ENCODE assay signal across 1 cellular context in the genomic region with DNA sequence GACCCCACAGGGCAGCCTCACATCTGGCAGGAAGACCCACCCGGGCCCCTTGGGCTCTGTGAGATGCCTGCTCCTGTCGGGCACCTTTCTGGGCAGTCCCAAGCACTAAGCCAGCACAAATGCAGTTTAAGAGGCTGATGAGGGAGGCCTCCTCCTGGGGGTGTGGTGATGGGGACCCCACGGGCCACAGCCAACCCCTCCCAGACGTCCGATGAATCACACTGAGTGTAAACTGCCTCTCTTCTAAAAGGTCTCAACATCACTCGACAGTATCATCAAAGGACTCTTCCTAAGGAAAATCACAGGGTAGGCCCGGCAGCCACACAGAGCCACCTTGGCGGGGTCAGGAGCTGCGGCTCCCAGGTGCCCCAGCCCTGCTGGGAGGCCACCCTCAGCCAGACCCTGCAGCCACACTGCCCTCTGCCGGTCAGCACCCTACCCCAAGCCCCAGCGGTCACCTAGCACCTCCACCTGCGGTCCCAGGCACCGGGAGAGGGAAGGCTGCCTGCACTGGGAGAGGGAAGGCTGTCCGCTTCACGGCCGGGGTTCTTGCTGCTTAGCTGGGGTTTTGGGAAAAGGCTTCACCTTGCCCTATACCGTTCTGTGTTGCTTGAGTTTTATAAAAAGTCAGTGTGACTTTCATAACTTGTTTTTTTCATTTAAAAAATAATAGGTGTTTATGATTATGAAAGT.
A peak's percentile ranks its signal among the peaks of the same experiment; 100 is the strongest.
TF ChIP-seq lines count a peak whose summit lies in the region.

No MANE protein-coding gene starts in this region.

TF ChIP-seq in HepG2, 621 proteins besides CTCF, POLR2A, EP300 and RAD21 (continued from another document and continues in another):
- TF ChIP-seq, protein P1, sequence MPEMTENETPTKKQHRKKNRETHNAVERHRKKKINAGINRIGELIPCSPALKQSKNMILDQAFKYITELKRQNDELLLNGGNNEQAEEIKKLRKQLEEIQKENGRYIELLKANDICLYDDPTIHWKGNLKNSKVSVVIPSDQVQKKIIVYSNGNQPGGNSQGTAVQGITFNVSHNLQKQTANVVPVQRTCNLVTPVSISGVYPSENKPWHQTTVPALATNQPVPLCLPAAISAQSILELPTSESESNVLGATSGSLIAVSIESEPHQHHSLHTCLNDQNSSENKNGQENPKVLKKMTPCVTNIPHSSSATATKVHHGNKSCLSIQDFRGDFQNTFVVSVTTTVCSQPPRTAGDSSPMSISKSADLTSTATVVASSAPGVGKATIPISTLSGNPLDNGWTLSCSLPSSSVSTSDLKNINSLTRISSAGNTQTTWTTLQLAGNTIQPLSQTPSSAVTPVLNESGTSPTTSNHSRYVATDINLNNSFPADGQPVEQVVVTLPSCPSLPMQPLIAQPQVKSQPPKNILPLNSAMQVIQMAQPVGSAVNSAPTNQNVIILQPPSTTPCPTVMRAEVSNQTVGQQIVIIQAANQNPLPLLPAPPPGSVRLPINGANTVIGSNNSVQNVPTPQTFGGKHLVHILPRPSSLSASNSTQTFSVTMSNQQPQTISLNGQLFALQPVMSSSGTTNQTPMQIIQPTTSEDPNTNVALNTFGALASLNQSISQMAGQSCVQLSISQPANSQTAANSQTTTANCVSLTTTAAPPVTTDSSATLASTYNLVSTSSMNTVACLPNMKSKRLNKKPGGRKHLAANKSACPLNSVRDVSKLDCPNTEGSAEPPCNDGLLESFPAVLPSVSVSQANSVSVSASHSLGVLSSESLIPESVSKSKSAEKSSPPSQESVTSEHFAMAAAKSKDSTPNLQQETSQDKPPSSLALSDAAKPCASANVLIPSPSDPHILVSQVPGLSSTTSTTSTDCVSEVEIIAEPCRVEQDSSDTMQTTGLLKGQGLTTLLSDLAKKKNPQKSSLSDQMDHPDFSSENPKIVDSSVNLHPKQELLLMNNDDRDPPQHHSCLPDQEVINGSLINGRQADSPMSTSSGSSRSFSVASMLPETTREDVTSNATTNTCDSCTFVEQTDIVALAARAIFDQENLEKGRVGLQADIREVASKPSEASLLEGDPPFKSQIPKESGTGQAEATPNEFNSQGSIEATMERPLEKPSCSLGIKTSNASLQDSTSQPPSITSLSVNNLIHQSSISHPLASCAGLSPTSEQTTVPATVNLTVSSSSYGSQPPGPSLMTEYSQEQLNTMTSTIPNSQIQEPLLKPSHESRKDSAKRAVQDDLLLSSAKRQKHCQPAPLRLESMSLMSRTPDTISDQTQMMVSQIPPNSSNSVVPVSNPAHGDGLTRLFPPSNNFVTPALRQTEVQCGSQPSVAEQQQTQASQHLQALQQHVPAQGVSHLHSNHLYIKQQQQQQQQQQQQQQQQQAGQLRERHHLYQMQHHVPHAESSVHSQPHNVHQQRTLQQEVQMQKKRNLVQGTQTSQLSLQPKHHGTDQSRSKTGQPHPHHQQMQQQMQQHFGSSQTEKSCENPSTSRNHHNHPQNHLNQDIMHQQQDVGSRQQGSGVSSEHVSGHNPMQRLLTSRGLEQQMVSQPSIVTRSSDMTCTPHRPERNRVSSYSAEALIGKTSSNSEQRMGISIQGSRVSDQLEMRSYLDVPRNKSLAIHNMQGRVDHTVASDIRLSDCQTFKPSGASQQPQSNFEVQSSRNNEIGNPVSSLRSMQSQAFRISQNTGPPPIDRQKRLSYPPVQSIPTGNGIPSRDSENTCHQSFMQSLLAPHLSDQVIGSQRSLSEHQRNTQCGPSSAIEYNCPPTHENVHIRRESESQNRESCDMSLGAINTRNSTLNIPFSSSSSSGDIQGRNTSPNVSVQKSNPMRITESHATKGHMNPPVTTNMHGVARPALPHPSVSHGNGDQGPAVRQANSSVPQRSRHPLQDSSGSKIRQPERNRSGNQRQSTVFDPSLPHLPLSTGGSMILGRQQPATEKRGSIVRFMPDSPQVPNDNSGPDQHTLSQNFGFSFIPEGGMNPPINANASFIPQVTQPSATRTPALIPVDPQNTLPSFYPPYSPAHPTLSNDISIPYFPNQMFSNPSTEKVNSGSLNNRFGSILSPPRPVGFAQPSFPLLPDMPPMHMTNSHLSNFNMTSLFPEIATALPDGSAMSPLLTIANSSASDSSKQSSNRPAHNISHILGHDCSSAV (CRISPR knock-in tag; IDR thresholded peaks at IDR 0.05; ENCODE audit: borderline replicate concordance) = no peak
- TF ChIP-seq CBX1 (IDR thresholded peaks at IDR 0.05; ENCODE audit: low read depth) = no peak
- no peak for TF ChIP-seq ZNF891 (CRISPR knock-in tag; IDR thresholded peaks at IDR 0.05)
- no peak for TF ChIP-seq RCOR2 (CRISPR knock-in tag; IDR thresholded peaks at IDR 0.05)
- TF ChIP-seq BRCA1 (CRISPR knock-in tag; IDR thresholded peaks at IDR 0.05) = no peak
- TF ChIP-seq RFXANK (CRISPR knock-in tag; IDR thresholded peaks at IDR 0.05) = no peak
- TF ChIP-seq, protein P2, sequence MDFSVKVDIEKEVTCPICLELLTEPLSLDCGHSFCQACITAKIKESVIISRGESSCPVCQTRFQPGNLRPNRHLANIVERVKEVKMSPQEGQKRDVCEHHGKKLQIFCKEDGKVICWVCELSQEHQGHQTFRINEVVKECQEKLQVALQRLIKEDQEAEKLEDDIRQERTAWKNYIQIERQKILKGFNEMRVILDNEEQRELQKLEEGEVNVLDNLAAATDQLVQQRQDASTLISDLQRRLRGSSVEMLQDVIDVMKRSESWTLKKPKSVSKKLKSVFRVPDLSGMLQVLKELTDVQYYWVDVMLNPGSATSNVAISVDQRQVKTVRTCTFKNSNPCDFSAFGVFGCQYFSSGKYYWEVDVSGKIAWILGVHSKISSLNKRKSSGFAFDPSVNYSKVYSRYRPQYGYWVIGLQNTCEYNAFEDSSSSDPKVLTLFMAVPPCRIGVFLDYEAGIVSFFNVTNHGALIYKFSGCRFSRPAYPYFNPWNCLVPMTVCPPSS (IDR thresholded peaks at IDR 0.05) = no peak
- TF ChIP-seq, protein P3, sequence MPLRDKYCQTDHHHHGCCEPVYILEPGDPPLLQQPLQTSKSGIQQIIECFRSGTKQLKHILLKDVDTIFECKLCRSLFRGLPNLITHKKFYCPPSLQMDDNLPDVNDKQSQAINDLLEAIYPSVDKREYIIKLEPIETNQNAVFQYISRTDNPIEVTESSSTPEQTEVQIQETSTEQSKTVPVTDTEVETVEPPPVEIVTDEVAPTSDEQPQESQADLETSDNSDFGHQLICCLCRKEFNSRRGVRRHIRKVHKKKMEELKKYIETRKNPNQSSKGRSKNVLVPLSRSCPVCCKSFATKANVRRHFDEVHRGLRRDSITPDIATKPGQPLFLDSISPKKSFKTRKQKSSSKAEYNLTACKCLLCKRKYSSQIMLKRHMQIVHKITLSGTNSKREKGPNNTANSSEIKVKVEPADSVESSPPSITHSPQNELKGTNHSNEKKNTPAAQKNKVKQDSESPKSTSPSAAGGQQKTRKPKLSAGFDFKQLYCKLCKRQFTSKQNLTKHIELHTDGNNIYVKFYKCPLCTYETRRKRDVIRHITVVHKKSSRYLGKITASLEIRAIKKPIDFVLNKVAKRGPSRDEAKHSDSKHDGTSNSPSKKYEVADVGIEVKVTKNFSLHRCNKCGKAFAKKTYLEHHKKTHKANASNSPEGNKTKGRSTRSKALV (CRISPR knock-in tag; IDR thresholded peaks at IDR 0.05) = no peak
- TF ChIP-seq, protein P4, sequence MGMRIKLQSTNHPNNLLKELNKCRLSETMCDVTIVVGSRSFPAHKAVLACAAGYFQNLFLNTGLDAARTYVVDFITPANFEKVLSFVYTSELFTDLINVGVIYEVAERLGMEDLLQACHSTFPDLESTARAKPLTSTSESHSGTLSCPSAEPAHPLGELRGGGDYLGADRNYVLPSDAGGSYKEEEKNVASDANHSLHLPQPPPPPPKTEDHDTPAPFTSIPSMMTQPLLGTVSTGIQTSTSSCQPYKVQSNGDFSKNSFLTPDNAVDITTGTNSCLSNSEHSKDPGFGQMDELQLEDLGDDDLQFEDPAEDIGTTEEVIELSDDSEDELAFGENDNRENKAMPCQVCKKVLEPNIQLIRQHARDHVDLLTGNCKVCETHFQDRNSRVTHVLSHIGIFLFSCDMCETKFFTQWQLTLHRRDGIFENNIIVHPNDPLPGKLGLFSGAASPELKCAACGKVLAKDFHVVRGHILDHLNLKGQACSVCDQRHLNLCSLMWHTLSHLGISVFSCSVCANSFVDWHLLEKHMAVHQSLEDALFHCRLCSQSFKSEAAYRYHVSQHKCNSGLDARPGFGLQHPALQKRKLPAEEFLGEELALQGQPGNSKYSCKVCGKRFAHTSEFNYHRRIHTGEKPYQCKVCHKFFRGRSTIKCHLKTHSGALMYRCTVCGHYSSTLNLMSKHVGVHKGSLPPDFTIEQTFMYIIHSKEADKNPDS (CRISPR knock-in tag; IDR thresholded peaks at IDR 0.05) = no peak
- no peak for TF ChIP-seq ZSCAN31 (CRISPR knock-in tag; IDR thresholded peaks at IDR 0.05; ENCODE audit: low read depth)
- TF ChIP-seq NPAS2 (CRISPR knock-in tag; IDR thresholded peaks at IDR 0.05; ENCODE audit: borderline replicate concordance) = no peak
- TF ChIP-seq HCFC1 (IDR thresholded peaks at IDR 0.05; ENCODE audit: low read depth, low read length) = no peak
- no peak for TF ChIP-seq ZFYVE20 (CRISPR knock-in tag; IDR thresholded peaks at IDR 0.05; ENCODE audit: borderline replicate concordance, low read depth)
- TF ChIP-seq ZFP36L2 (CRISPR knock-in tag; IDR thresholded peaks at IDR 0.05) = no peak
- TF ChIP-seq RFX1 (IDR thresholded peaks at IDR 0.05) = no peak
- no peak for TF ChIP-seq ZBTB3 (CRISPR knock-in tag; IDR thresholded peaks at IDR 0.05; ENCODE audit: borderline replicate concordance, low read depth)
- TF ChIP-seq ASH2L (IDR thresholded peaks at IDR 0.05; ENCODE audit: insufficient read length, low read depth, low read length) = no peak
- TF ChIP-seq ZEB1 (IDR thresholded peaks at IDR 0.05; ENCODE audit: insufficient replicate concordance, low read depth) = peak; percentile 74
- no peak for TF ChIP-seq TEAD2 (CRISPR knock-in tag; IDR thresholded peaks at IDR 0.05)
- TF ChIP-seq, protein P5, sequence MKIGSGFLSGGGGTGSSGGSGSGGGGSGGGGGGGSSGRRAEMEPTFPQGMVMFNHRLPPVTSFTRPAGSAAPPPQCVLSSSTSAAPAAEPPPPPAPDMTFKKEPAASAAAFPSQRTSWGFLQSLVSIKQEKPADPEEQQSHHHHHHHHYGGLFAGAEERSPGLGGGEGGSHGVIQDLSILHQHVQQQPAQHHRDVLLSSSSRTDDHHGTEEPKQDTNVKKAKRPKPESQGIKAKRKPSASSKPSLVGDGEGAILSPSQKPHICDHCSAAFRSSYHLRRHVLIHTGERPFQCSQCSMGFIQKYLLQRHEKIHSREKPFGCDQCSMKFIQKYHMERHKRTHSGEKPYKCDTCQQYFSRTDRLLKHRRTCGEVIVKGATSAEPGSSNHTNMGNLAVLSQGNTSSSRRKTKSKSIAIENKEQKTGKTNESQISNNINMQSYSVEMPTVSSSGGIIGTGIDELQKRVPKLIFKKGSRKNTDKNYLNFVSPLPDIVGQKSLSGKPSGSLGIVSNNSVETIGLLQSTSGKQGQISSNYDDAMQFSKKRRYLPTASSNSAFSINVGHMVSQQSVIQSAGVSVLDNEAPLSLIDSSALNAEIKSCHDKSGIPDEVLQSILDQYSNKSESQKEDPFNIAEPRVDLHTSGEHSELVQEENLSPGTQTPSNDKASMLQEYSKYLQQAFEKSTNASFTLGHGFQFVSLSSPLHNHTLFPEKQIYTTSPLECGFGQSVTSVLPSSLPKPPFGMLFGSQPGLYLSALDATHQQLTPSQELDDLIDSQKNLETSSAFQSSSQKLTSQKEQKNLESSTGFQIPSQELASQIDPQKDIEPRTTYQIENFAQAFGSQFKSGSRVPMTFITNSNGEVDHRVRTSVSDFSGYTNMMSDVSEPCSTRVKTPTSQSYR (CRISPR knock-in tag; IDR thresholded peaks at IDR 0.05; ENCODE audit: borderline replicate concordance) = no peak; the same call in 1 of the 2 replicates
- TF ChIP-seq SOX5 (CRISPR knock-in tag; IDR thresholded peaks at IDR 0.05; ENCODE audit: borderline replicate concordance) = no peak; the same call in 1 of the 2 replicates
- TF ChIP-seq, protein P6, sequence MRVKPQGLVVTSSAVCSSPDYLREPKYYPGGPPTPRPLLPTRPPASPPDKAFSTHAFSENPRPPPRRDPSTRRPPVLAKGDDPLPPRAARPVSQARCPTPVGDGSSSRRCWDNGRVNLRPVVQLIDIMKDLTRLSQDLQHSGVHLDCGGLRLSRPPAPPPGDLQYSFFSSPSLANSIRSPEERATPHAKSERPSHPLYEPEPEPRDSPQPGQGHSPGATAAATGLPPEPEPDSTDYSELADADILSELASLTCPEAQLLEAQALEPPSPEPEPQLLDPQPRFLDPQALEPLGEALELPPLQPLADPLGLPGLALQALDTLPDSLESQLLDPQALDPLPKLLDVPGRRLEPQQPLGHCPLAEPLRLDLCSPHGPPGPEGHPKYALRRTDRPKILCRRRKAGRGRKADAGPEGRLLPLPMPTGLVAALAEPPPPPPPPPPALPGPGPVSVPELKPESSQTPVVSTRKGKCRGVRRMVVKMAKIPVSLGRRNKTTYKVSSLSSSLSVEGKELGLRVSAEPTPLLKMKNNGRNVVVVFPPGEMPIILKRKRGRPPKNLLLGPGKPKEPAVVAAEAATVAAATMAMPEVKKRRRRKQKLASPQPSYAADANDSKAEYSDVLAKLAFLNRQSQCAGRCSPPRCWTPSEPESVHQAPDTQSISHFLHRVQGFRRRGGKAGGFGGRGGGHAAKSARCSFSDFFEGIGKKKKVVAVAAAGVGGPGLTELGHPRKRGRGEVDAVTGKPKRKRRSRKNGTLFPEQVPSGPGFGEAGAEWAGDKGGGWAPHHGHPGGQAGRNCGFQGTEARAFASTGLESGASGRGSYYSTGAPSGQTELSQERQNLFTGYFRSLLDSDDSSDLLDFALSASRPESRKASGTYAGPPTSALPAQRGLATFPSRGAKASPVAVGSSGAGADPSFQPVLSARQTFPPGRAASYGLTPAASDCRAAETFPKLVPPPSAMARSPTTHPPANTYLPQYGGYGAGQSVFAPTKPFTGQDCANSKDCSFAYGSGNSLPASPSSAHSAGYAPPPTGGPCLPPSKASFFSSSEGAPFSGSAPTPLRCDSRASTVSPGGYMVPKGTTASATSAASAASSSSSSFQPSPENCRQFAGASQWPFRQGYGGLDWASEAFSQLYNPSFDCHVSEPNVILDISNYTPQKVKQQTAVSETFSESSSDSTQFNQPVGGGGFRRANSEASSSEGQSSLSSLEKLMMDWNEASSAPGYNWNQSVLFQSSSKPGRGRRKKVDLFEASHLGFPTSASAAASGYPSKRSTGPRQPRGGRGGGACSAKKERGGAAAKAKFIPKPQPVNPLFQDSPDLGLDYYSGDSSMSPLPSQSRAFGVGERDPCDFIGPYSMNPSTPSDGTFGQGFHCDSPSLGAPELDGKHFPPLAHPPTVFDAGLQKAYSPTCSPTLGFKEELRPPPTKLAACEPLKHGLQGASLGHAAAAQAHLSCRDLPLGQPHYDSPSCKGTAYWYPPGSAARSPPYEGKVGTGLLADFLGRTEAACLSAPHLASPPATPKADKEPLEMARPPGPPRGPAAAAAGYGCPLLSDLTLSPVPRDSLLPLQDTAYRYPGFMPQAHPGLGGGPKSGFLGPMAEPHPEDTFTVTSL (CRISPR knock-in tag; IDR thresholded peaks at IDR 0.05; ENCODE audit: borderline replicate concordance) = no peak
- TF ChIP-seq, protein P7, sequence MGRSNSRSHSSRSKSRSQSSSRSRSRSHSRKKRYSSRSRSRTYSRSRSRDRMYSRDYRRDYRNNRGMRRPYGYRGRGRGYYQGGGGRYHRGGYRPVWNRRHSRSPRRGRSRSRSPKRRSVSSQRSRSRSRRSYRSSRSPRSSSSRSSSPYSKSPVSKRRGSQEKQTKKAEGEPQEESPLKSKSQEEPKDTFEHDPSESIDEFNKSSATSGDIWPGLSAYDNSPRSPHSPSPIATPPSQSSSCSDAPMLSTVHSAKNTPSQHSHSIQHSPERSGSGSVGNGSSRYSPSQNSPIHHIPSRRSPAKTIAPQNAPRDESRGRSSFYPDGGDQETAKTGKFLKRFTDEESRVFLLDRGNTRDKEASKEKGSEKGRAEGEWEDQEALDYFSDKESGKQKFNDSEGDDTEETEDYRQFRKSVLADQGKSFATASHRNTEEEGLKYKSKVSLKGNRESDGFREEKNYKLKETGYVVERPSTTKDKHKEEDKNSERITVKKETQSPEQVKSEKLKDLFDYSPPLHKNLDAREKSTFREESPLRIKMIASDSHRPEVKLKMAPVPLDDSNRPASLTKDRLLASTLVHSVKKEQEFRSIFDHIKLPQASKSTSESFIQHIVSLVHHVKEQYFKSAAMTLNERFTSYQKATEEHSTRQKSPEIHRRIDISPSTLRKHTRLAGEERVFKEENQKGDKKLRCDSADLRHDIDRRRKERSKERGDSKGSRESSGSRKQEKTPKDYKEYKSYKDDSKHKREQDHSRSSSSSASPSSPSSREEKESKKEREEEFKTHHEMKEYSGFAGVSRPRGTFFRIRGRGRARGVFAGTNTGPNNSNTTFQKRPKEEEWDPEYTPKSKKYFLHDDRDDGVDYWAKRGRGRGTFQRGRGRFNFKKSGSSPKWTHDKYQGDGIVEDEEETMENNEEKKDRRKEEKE (IDR thresholded peaks at IDR 0.05) = no peak
